In the genomic region with DNA sequence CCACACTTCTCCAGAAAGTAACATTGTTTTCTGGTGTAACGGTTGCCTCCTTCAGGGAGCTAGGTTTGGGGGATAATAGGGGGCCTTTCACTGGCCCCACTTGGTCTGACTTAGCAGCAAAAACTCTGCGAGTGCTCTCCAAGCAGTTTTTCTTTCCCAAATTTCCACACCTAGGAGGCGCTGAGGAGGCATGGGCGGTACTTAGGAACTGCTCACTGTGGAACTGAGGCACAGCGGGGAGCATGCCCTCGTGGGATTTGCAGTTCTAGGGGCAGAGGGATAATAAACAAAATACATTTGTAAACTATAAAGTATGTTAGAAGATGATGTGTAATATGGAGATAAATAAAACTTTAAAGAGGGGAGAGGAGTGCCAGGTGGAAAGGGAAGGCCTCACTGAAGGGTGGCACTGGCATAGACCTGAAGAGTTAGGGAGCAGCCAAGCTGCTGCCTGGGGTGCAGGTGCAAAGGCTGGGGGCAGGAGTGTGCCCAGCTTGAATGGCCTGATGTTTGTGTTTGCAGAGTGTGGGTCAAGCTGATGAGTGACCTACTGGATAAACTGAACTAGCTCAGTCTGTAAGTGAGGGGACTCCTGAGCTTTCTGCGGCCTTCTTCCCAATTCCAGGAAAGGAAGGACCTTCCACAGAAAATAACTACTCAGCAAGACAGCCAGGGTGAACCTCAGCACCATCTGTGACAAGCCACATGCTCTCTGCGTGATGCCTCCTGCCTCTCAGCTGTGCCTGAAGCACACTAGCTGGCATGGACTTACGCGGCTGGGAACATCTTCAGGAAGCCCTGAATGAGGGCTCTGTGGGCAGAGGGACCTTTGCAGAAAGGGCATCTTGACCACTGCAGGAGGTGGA, we compare ENCODE assay signal across 9 cellular contexts. TPM values are rescaled to one million over a fixed set of nuclear protein-coding genes. Genes with fewer than 3 reads are reported as not detected.
DNase-seq lines count a peak whose midpoint lies in the region; ATAC-seq and TF ChIP-seq lines count a peak whose summit lies in the region.
"Had no signal": no experiment of that assay in that cellular context is flagged by ENCODE, and none has a peak within 500 bp of the region (broad histone marks: within the 10 kb centered on the region; RNA-seq: fewer than 3 reads in every experiment).

No MANE protein-coding gene starts in this region.

- H3K27ac ChIP-seq in foreskin keratinocyte (no peak overlapping the region), sigmoid colon (peak overlapping the region; percentile 88 to 95 (median 88))

- H3K36me3 Mint-ChIP-seq in naive thymus-derived CD8-positive, alpha-beta T cell: no peaks in the 10 kb centered on the region

- intact Hi-C loops in sigmoid colon (cut with DNase I): loop anchor here (2.0 to 5.0 kb wide), 2 partner anchors 33 to 70 kb away; a partner anchor contains a TSS

- peak overlapping the region in 1 of 10 donors; percentile 24 for H3K27ac Mint-ChIP-seq in naive thymus-derived CD8-positive, alpha-beta T cell

- POLR2A ChIA-PET in naive thymus-derived CD8-positive, alpha-beta T cell (lab: Charles Lee): interaction anchor here (0.8 to 4.5 kb wide), 4 partner anchors 34 to 71 kb away, joined by 3 to 45 read pairs (median 3); a partner anchor contains a TSS

- H3K4me1 ChIP-seq in foreskin keratinocyte (no peaks in the 10 kb centered on the region), sigmoid colon (peaks cover 0 to 65% (median 60%) of the 10 kb centered on the region in 4 donors)
- H3K4me1 ChIP-seq: HAP-1 had no signal

- TF ChIP-seq CTCF in foreskin keratinocyte (conservative IDR thresholded peaks at IDR 0.05) (peak; percentile 46), sigmoid colon (IDR thresholded peaks at IDR 0.05) (no peak)

- H3K36me3 ChIP-seq in sigmoid colon: no peaks in the 10 kb centered on the region
- H3K36me3 ChIP-seq: HAP-1 had no signal

- no peaks in the 10 kb centered on the region for H3K9me3 ChIP-seq in sigmoid colon
- H3K9me3 ChIP-seq: HAP-1 had no signal

- in situ Hi-C loops in G401 (cut with HindIII; ENCODE audit: low sequenced_read_pairs): no loop called here

- peaks cover 0 to 2% (median 0%) of the 10 kb centered on the region in 5 donors for H3K27me3 Mint-ChIP-seq in naive thymus-derived CD8-positive, alpha-beta T cell

- ATAC-seq in foreskin keratinocyte (no peak), HG02642 (IDR thresholded peaks at IDR 0.05; ENCODE audit: poor library complexity, unreplicated experiment) (no peak)
- ATAC-seq in naive thymus-derived CD8-positive, alpha-beta T cell: no peak

- peaks cover 3 to 24% (median 11%) of the 10 kb centered on the region in 4 donors for H3K4me1 Mint-ChIP-seq in naive thymus-derived CD8-positive, alpha-beta T cell

- peak overlapping the region; percentile 69 to 73 (median 71) for H3K4me3 ChIP-seq in sigmoid colon

- 82 to 83% methylated on average over 10 of the region's 10 CpGs for WGBS in sigmoid colon, 2 donors

- DNase-seq in G401 (ENCODE audit: low spot score): peak; percentile 74
- DNase-seq in OCI-M1 (lab: John Stamatoyannopoulos, UW): peak; percentile 29
- no peak for DNase-seq in foreskin keratinocyte
- DNase-seq in sigmoid colon: no peak
- DNase-seq in stimulated activated CD4-positive, alpha-beta T cell treated with anti-CD3 and anti-CD28 coated beads, Interleukin-2, amount 100 ng/mL, for 24 hours: no peak
- no peak for DNase-seq in activated gamma-delta T cell treated with Interleukin-2 at 50 U/mL for 16 hours
- DNase-seq in naive thymus-derived CD8-positive, alpha-beta T cell: no peak

- H3K27me3 ChIP-seq in foreskin keratinocyte: no peaks in the 10 kb centered on the region
- H3K27me3 ChIP-seq in sigmoid colon: no peaks in the 10 kb centered on the region

- no peaks in the 10 kb centered on the region for H3K9me3 Mint-ChIP-seq in naive thymus-derived CD8-positive, alpha-beta T cell

- no peak for TF ChIP-seq POLR2A in sigmoid colon (IDR thresholded peaks at IDR 0.05)

- peak overlapping the region in 3 of 10 donors; percentile 12 to 48 (median 19) for H3K4me3 Mint-ChIP-seq in naive thymus-derived CD8-positive, alpha-beta T cell

- no peak for TF ChIP-seq EP300 in sigmoid colon (IDR thresholded peaks at IDR 0.05)

RNA-seq across cellular contexts. Expression of a gene that starts 1.9 kb away (rescaled TPM):
- 23.5 and 30.0 TPM in 2 replicates for total RNA-seq in G401 (2014; rRNA removed; shearing (Covaris generic))
- total RNA-seq in foreskin keratinocyte (3.1 and 3.8 TPM in 2 replicates), sigmoid colon (10 to 100 TPM; 43.6 to 78.9 (median 67.7) TPM)
- polyA plus RNA-seq in foreskin keratinocyte (5.4 and 6.3 TPM in 2 replicates), sigmoid colon (10 to 100 TPM in 2 of 3 donors, 1 to 10 TPM in 1; 6.9 to 26.6 (median 14.4) TPM)
- 1 to 10 TPM; 5.4 to 5.9 TPM for total RNA-seq in naive thymus-derived CD8-positive, alpha-beta T cell
- polyA plus RNA-seq in naive thymus-derived CD8-positive, alpha-beta T cell: 1 to 10 TPM; 1.6 to 2.8 (median 2.0) TPM

RNA-seq across cellular contexts. Expression of a gene that starts 34.2 kb away (rescaled TPM):
- 452 and 552 TPM in 2 replicates for total RNA-seq in G401 (2014; rRNA removed; shearing (Covaris generic))
- total RNA-seq in foreskin keratinocyte (276 and 283 TPM in 2 replicates), sigmoid colon (100 to 1,000 TPM; 148 to 270 (median 220) TPM)
- polyA plus RNA-seq in foreskin keratinocyte (220 and 259 TPM in 2 replicates), sigmoid colon (100 to 1,000 TPM; 262 to 513 (median 358) TPM)
- total RNA-seq in naive thymus-derived CD8-positive, alpha-beta T cell: 100 to 1,000 TPM; 168 to 181 TPM
- polyA plus RNA-seq in naive thymus-derived CD8-positive, alpha-beta T cell: 100 to 1,000 TPM; 273 to 350 (median 288) TPM

Comparison
In these comparisons a context has a peak if more than half of its experiments do, and no peak if none do; other contexts are left out.
1. DNase-seq: peak in G401 (single experiment) and OCI-M1 (single experiment); none in foreskin keratinocyte (0 of 2), sigmoid colon (single experiment), stimulated activated CD4-positive, alpha-beta T cell treated with anti-CD3 and anti-CD28 coated beads, Interleukin-2, amount 100 ng/mL, for 24 hours (0 of 2), activated gamma-delta T cell treated with Interleukin-2 at 50 U/mL for 16 hours (single experiment) and naive thymus-derived CD8-positive, alpha-beta T cell (0 of 10).